8 cellular contexts compared by ENCODE assay signal in the genomic region with DNA sequence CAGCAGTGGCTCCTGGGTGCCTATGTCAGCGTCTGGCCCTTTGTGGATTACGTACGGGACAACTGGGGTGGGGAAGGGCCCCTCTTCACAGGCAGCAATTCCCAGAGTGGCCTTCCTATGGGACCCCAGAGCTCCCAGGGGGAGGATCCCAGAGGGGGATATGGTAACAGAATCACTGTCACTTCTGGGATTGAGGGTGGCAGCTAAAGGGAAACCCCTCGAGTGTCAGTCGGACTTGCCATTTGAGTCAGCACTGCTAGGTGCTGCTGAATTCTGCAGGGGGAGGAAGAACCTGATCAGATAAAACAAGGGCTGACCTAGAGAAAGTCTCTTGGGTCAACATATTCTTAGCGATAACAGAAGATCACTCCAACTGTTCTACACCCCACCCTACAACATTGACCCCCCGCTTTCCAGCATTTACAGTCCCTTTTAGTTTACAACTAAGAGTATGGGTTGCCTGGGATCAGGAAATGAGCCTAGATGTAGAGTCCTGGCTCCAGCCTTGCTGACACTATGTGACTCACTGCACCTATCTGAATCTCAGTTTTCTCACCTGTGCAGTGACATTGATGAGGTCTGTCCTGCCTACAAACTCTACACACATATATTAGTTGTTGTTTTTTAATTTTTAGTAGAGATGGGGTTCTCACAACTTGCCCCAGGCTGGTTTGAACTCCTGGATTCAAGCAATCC. TPM values are rescaled to one million over a fixed set of nuclear protein-coding genes. Genes with fewer than 3 reads are reported as not detected.
DNase-seq lines count a peak whose midpoint lies in the region; ATAC-seq and TF ChIP-seq lines count a peak whose summit lies in the region.

No MANE protein-coding gene starts in this region.

- H3K4me1 Mint-ChIP-seq in Calu3 (ENCODE audit: low read depth, unreplicated experiment): peaks cover 52% of the 10 kb centered on the region
- H3K4me1 Mint-ChIP-seq in activated CD8-positive, alpha-beta T cell treated with anti-CD3 and anti-CD28 coated beads for 36 hours (ENCODE audit: low read depth): peaks cover 45% of the 10 kb centered on the region
- peaks cover 27% of the 10 kb centered on the region for H3K4me1 Mint-ChIP-seq in glutamatergic neuron (ENCODE audit: low read depth, unreplicated experiment)

- BruUV-seq in Calu3 (replicated peaks; lab: Mats Ljungman, UMichigan): TSS peak; percentile 85

- H3K36me3 Mint-ChIP-seq in Calu3 (ENCODE audit: insufficient read depth, unreplicated experiment) (peaks cover 35% of the 10 kb centered on the region), glutamatergic neuron (ENCODE audit: unreplicated experiment) (no peaks in the 10 kb centered on the region)
- no peaks in the 10 kb centered on the region for H3K36me3 Mint-ChIP-seq in activated CD8-positive, alpha-beta T cell treated with anti-CD3 and anti-CD28 coated beads for 36 hours (ENCODE audit: low read depth)

- no peak for TF ChIP-seq CTCF in Calu3 (IDR thresholded peaks at IDR 0.05; ENCODE audit: unreplicated experiment)
- TF ChIP-seq CTCF in activated CD8-positive, alpha-beta T cell treated with anti-CD3 and anti-CD28 coated beads for 36 hours (IDR thresholded peaks at IDR 0.05): no peak
- no peak for TF ChIP-seq CTCF in glutamatergic neuron (IDR thresholded peaks at IDR 0.05; ENCODE audit: partially characterized antibody, unreplicated experiment)

- intact Hi-C loops in Calu3 (cut with micrococcal nuclease; ENCODE audit: unreplicated experiment): loop anchor here (2.0 kb wide), 1 partner anchor 15 kb away; no protein-coding TSS in a partner anchor
- intact Hi-C loops in activated CD8-positive, alpha-beta T cell treated with anti-CD3 and anti-CD28 coated beads for 36 hours (cut with micrococcal nuclease): loop anchor here (5.0 kb wide), 1 partner anchor 36 kb away; no protein-coding TSS in a partner anchor

- H3K27ac Mint-ChIP-seq in Calu3 (ENCODE audit: unreplicated experiment) (peak overlapping the region; percentile 98), glutamatergic neuron (ENCODE audit: unreplicated experiment) (peak overlapping the region; percentile 89)
- H3K27ac Mint-ChIP-seq in activated CD8-positive, alpha-beta T cell treated with anti-CD3 and anti-CD28 coated beads for 36 hours: peak overlapping the region; percentile 96

- peak; percentile 45 for ATAC-seq in GM19467 (IDR thresholded peaks at IDR 0.05; ENCODE audit: unreplicated experiment)
- peak; percentile 32 for ATAC-seq in HG03521 (IDR thresholded peaks at IDR 0.05; ENCODE audit: unreplicated experiment)
- peak; percentile 46 for ATAC-seq in activated CD8-positive, alpha-beta T cell treated with anti-CD3 and anti-CD28 coated beads for 36 hours

- peak overlapping the region; percentile 35 for H3K4me3 ChIP-seq in skeletal muscle cell (ENCODE audit: low read depth, low read length)

- H3K9me3 Mint-ChIP-seq in Calu3 (ENCODE audit: low read depth, unreplicated experiment): no peaks in the 10 kb centered on the region
- no peaks in the 10 kb centered on the region for H3K9me3 Mint-ChIP-seq in activated CD8-positive, alpha-beta T cell treated with anti-CD3 and anti-CD28 coated beads for 36 hours
- H3K9me3 Mint-ChIP-seq in glutamatergic neuron (ENCODE audit: unreplicated experiment): peaks cover 12% of the 10 kb centered on the region

- CTCF ChIA-PET in Calu3 (lab: Charles Lee): interaction anchor here (0.7 to 3.1 kb wide), 17 partner anchors 8 to 1856 kb away, joined by 3 to 34 read pairs (median 4); partner anchors contain the start of gene DDIT4
- CTCF ChIA-PET in activated CD8-positive, alpha-beta T cell treated with anti-CD3 and anti-CD28 coated beads for 36 hours (lab: Charles Lee): interaction anchor here (0.6 to 3.4 kb wide), 19 partner anchors 8 to 213 kb away, joined by 3 to 35 read pairs (median 5); partner anchors contain the start of gene DDIT4

- H3K4me3 Mint-ChIP-seq in Calu3 (ENCODE audit: low read depth, unreplicated experiment): peak overlapping the region; percentile 67
- peak overlapping the region; percentile 79 for H3K4me3 Mint-ChIP-seq in activated CD8-positive, alpha-beta T cell treated with anti-CD3 and anti-CD28 coated beads for 36 hours
- H3K4me3 Mint-ChIP-seq in glutamatergic neuron (ENCODE audit: unreplicated experiment): peak overlapping the region; percentile 85

- peak; percentile 43 for DNase-seq in Calu3
- DNase-seq in activated CD8-positive, alpha-beta T cell treated with anti-CD3 and anti-CD28 coated beads for 36 hours: peak; percentile 85
- DNase-seq in glutamatergic neuron: peak; percentile 33
- no peak for DNase-seq in skeletal muscle cell (ENCODE audit: low read depth)
- DNase-seq in NCI-H2029 treated with DMSO at 0.1 percent for 48 hours (lab: John Stamatoyannopoulos, UW): no peak
- DNase-seq in DMS79 treated with DMSO at 0.1 percent for 48 hours (lab: John Stamatoyannopoulos, UW): no peak

- H3K27me3 Mint-ChIP-seq in Calu3 (ENCODE audit: unreplicated experiment) (no peaks in the 10 kb centered on the region), glutamatergic neuron (ENCODE audit: unreplicated experiment) (peaks cover 2% of the 10 kb centered on the region)
- H3K27me3 Mint-ChIP-seq in activated CD8-positive, alpha-beta T cell treated with anti-CD3 and anti-CD28 coated beads for 36 hours: no peaks in the 10 kb centered on the region

- POLR2A ChIA-PET in activated CD8-positive, alpha-beta T cell treated with anti-CD3 and anti-CD28 coated beads for 36 hours (lab: Charles Lee): interaction anchor here (0.6 to 6.9 kb wide), 19 partner anchors 8 to 198 kb away, joined by 3 to 99 read pairs (median 6); partner anchors contain the start of genes ANAPC16, ASCC1, DDIT4 and SPOCK2

RNA-seq across cellular contexts. Expression of gene DDIT4, which starts 12.3 kb away (rescaled TPM):
- total RNA-seq in Calu3 (2022) (294 and 326 TPM in 2 replicates), glutamatergic neuron (ENCODE audit: unreplicated experiment) (153 TPM)
- 1,000 to 10,000 TPM; 1,071 to 1,096 TPM for total RNA-seq in activated CD8-positive, alpha-beta T cell treated with anti-CD3 and anti-CD28 coated beads for 36 hours

RNA-seq across cellular contexts. Expression of gene ASCC1, which starts 45.4 kb away (rescaled TPM):
- total RNA-seq in Calu3 (2022): 51.3 and 59.3 TPM in 2 replicates
- total RNA-seq in activated CD8-positive, alpha-beta T cell treated with anti-CD3 and anti-CD28 coated beads for 36 hours: 10 to 100 TPM; 61.6 to 66.2 TPM
- 33.3 TPM for total RNA-seq in glutamatergic neuron (ENCODE audit: unreplicated experiment)

RNA-seq across cellular contexts. Expression of gene ANAPC16, which starts 45.7 kb away (rescaled TPM):
- 118 and 119 TPM in 2 replicates for total RNA-seq in Calu3 (2022)
- 100 to 1,000 TPM in 1 of 2 experiments, 10 to 100 TPM in 1; 94.6 to 101 TPM for total RNA-seq in activated CD8-positive, alpha-beta T cell treated with anti-CD3 and anti-CD28 coated beads for 36 hours
- 37.0 TPM for total RNA-seq in glutamatergic neuron (ENCODE audit: unreplicated experiment)

Comparison
In these comparisons a context has a peak if more than half of its experiments do, and no peak if none do; other contexts are left out.
1. DNase-seq: peak in Calu3 (single experiment), activated CD8-positive, alpha-beta T cell treated with anti-CD3 and anti-CD28 coated beads for 36 hours (single experiment) and glutamatergic neuron (single experiment); none in skeletal muscle cell (single experiment), NCI-H2029 treated with DMSO at 0.1 percent for 48 hours (single experiment) and DMS79 treated with DMSO at 0.1 percent for 48 hours (single experiment).
2. Peak in every context shown above with its lines, with median percentiles within 50 percentile points of each other: H3K27ac Mint-ChIP-seq, H3K4me3 Mint-ChIP-seq and ATAC-seq.